Comparison of ENCODE assay signal across 8 cellular contexts in genomic region chr21:34613679-34614442, GRCh38. TPM values are rescaled to one million over a fixed set of nuclear protein-coding genes. Genes with fewer than 3 reads are reported as not detected.
DNase-seq lines count a peak whose midpoint lies in the region; ATAC-seq and TF ChIP-seq lines count a peak whose summit lies in the region.

No MANE protein-coding gene starts in this region.

- CTCF ChIA-PET in T-cell (lab: Charles Lee) = no interaction called here

- H3K4me3 Mint-ChIP-seq in T-cell = peak overlapping the region; percentile 83 to 90 (median 87)

- H3K4me1 ChIP-seq in esophagus (ENCODE audit: control insufficient read depth in 2 of 2, insufficient read depth in 2 of 2, low read length in 1 of 2) = peaks cover 3 to 5% of the 10 kb centered on the region in 2 donors
- peaks cover 20 to 27% of the 10 kb centered on the region in 2 experiments for H3K4me1 ChIP-seq in neutrophil (ENCODE audit: control insufficient read depth in 1 of 2, insufficient read depth in 1 of 2, low read depth in 1 of 2, low read length in 1 of 2)

- no peaks in the 10 kb centered on the region for H3K9me3 Mint-ChIP-seq in T-cell

- 15 to 19% methylated on average over 22 of the region's 22 CpGs for WGBS in esophagus, 2 donors

- H3K27ac ChIP-seq in esophagus (ENCODE audit: low read depth in 2 of 2, low read length in 1 of 2) (no peak overlapping the region), neutrophil (peak overlapping the region; percentile 92)

- H3K36me3 ChIP-seq in esophagus (ENCODE audit: control insufficient read depth in 2 of 2, insufficient read depth in 2 of 2, low read length in 1 of 2) (no peaks in the 10 kb centered on the region), neutrophil (no peaks in the 10 kb centered on the region)

- H3K4me1 Mint-ChIP-seq in T-cell = peaks cover 27 to 31% (median 28%) of the 10 kb centered on the region in 3 donors

- H3K36me3 Mint-ChIP-seq in T-cell = no peaks in the 10 kb centered on the region

- H3K4me3 ChIP-seq in esophagus (ENCODE audit: low read depth in 1 of 2, low read length in 2 of 2) (peak overlapping the region; percentile 82 to 90), neutrophil (ENCODE audit: low read depth in 1 of 2, low read length in 1 of 2) (peak overlapping the region; percentile 73 to 77)

- H3K27me3 ChIP-seq in esophagus (ENCODE audit: control insufficient read depth in 1 of 2, insufficient read depth in 2 of 2, low read length in 2 of 2) = no peaks in the 10 kb centered on the region
- H3K27me3 ChIP-seq in neutrophil = peaks cover 10% of the 10 kb centered on the region

- POLR2A ChIA-PET in T-cell (lab: Charles Lee) = interaction anchor here in 1 of 2 donors (0.6 kb wide), 1 partner anchor 665 kb away, joined by 4 read pairs; no protein-coding TSS in a partner anchor

- H3K27me3 Mint-ChIP-seq in T-cell = peaks cover 0 to 2% of the 10 kb centered on the region in 2 donors

- H3K9me3 ChIP-seq in esophagus (ENCODE audit: control insufficient read depth in 2 of 2, insufficient read depth in 1 of 2, low read depth in 1 of 2, low read length in 1 of 2) (no peaks in the 10 kb centered on the region), neutrophil (no peaks in the 10 kb centered on the region)

- TF ChIP-seq CTCF in neutrophil (IDR thresholded peaks at IDR 0.05) = no peak

- DNase-seq in NCI-H1417 (lab: John Stamatoyannopoulos, UW) (peak in 2 of 3 experiments; percentile 29 to 45), NCI-H1417 treated with DMSO at 0.1 percent for 48 hours (lab: John Stamatoyannopoulos, UW) (no peak), T-cell (peak in 1 of 34 experiments; percentile 3), NCI-H446 treated with DMSO at 0.1 percent for 48 hours (lab: John Stamatoyannopoulos, UW) (no peak), SHP77 treated with DMSO at 0.1 percent for 48 hours (lab: John Stamatoyannopoulos, UW) (no peak)

- no peak for ATAC-seq in T-cell (replicated peaks in 1 of 4)
- ATAC-seq in HG02884 (IDR thresholded peaks at IDR 0.05; ENCODE audit: unreplicated experiment) = no peak

- H3K27ac Mint-ChIP-seq in T-cell = peak overlapping the region; percentile 52 to 63

RNA-seq across cellular contexts. Expression of gene RCAN1, which starts 1.1 kb away (rescaled TPM):
- 1 to 10 TPM; 5.2 to 8.2 (median 5.8) TPM for total RNA-seq in T-cell
- 1 to 10 TPM; 6.4 to 9.9 TPM for polyA plus RNA-seq in esophagus

RNA-seq across cellular contexts. Expression of gene CLIC6, which starts 54.9 kb away (rescaled TPM):
- total RNA-seq in T-cell = under 1 TPM; 0.10 to 0.98 (median 0.46) TPM
- polyA plus RNA-seq in esophagus = under 1 TPM; 0.45 to 0.68 TPM

Comparison
In these comparisons a context has a peak if more than half of its experiments do, and no peak if none do; other contexts are left out.
1. DNase-seq: peak in NCI-H1417 (2 of 3); none in NCI-H1417 treated with DMSO at 0.1 percent for 48 hours (single experiment), NCI-H446 treated with DMSO at 0.1 percent for 48 hours (single experiment) and SHP77 treated with DMSO at 0.1 percent for 48 hours (single experiment).